1 cellular context compared by ENCODE assay signal in the genomic region with DNA sequence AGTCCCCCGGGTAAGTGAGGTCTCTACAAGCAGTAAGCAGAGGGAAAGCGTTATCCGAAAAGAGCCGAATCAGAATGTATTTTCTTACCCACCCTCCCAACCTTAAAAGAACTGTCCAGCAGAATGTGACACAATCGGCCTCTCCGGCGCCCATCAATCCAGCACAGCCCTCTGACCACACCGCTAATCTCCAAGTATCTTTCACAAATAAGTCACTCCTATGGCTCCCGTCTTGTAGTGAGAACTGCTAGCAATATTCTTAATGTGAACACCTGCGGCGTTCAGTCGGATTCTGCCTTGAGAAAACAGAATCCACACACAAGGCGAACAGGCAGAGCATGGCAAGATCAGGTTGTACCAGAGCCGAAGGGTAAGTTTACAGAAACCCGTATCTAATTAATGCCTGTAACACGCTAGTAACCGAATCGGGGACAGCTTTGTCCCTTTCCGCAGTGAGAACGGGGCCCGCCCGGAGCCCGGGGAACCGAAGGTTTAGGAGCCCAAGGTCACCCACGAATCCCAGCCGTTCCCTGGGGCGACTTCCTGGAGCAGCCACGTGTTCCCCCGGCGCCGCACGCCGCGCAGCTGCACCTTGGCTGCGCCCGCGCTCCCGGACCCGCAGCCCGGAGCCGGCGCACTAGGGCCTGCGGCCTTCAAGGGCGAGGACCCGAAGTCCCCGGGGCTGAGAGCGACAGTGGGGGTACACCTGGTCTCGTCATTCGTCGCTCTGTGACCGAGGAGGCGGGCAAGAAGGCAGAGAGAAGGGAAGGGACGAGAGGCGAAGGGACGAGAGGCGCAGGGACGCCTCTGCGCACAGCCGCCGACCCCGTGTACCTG.
TF ChIP-seq lines count a peak whose summit lies in the region.

No MANE protein-coding gene starts in this region.

TF ChIP-seq in K562, 482 proteins besides CTCF, POLR2A, EP300 and RAD21 (continued from another document):
- TF ChIP-seq ARID2 (IDR thresholded peaks at IDR 0.05) (no peak), MTA1 (IDR thresholded peaks at IDR 0.05; ENCODE audit: borderline replicate concordance) (no peak), NCOA1 (IDR thresholded peaks at IDR 0.05; ENCODE audit: low read depth) (0 out of 2 replicates have a peak, but pooled peaks have one; percentile 23), ZNF766 (CRISPR knock-in tag; conservative IDR thresholded peaks at IDR 0.05) (peak; percentile 57; the same call in 1 of the 2 replicates), ARHGAP35 (IDR thresholded peaks at IDR 0.05; ENCODE audit: partially characterized antibody) (no peak), HDAC8 (tag; IDR thresholded peaks at IDR 0.05) (no peak), ZNF121 (CRISPR knock-in tag; conservative IDR thresholded peaks at IDR 0.05) (no peak), CREM (IDR thresholded peaks at IDR 0.05; ENCODE audit: low read depth) (peak; percentile 20; the same call in 1 of the 2 replicates), ZNF445 (CRISPR knock-in tag; IDR thresholded peaks at IDR 0.05; ENCODE audit: low read depth) (no peak), MTA3 (IDR thresholded peaks at IDR 0.05; ENCODE audit: borderline replicate concordance) (no peak), ZNF197 (CRISPR knock-in tag; IDR thresholded peaks at IDR 0.05; ENCODE audit: low read depth) (no peak), POLR2G (IDR thresholded peaks at IDR 0.05; ENCODE audit: low read depth, low read length) (no peak), ZNF184 (CRISPR knock-in tag; IDR thresholded peaks at IDR 0.05) (no peak), E4F1 (CRISPR knock-in tag; IDR thresholded peaks at IDR 0.05; ENCODE audit: borderline replicate concordance) (no peak), CBFB (CRISPR knock-in tag; IDR thresholded peaks at IDR 0.05) (no peak), ZNF282 (CRISPR knock-in tag; IDR thresholded peaks at IDR 0.05) (no peak), RFX7 (CRISPR knock-in tag; IDR thresholded peaks at IDR 0.05) (no peak), POLR2AphosphoS5 (IDR thresholded peaks at IDR 0.05; ENCODE audit: control insufficient read depth, insufficient read depth, low read depth, low read length) (no peak; the same call in 1 of the 2 replicates), GATA2 (CRISPR knock-in tag; IDR thresholded peaks at IDR 0.05) (no peak; the same call in 1 of the 2 replicates), ZNF584 (CRISPR knock-in tag; IDR thresholded peaks at IDR 0.05; ENCODE audit: low read depth) (no peak), NR1H2 (CRISPR knock-in tag; IDR thresholded peaks at IDR 0.05) (no peak), ATF1 (CRISPR knock-in tag; IDR thresholded peaks at IDR 0.05) (no peak), ATF1 (tag; IDR thresholded peaks at IDR 0.05) (no peak), ESRRB (CRISPR knock-in tag; IDR thresholded peaks at IDR 0.05; ENCODE audit: borderline replicate concordance) (no peak), BRCA1 (IDR thresholded peaks at IDR 0.05) (no peak), BRCA1 (CRISPR knock-in tag; IDR thresholded peaks at IDR 0.05) (peak; percentile 92; the same call in 1 of the 2 replicates), KAT7 (CRISPR knock-in tag; IDR thresholded peaks at IDR 0.05; ENCODE audit: borderline replicate concordance) (peak; percentile 66; the same call in 1 of the 2 replicates), ZNF165 (CRISPR knock-in tag; IDR thresholded peaks at IDR 0.05; ENCODE audit: borderline replicate concordance) (no peak), COPS2 (conservative IDR thresholded peaks at IDR 0.05) (no peak), NKRF (IDR thresholded peaks at IDR 0.05; ENCODE audit: borderline replicate concordance) (peak; percentile 78), ETS1 (conservative IDR thresholded peaks at IDR 0.05; ENCODE audit: control insufficient read depth, low read depth, low read length) (peak; percentile 37; the same call in 1 of the 2 replicates), MLX (CRISPR knock-in tag; conservative IDR thresholded peaks at IDR 0.05) (0 out of 4 replicates have a peak, but pooled peaks of 1 of the 2 experiments have one; percentile 11), CHAMP1 (IDR thresholded peaks at IDR 0.05) (no peak), SUPT5H (IDR thresholded peaks at IDR 0.05) (peak; percentile 27), ID3 (CRISPR knock-in tag; IDR thresholded peaks at IDR 0.05) (no peak), ID3 (tag; IDR thresholded peaks at IDR 0.05) (no peak; the same call in 1 of the 2 replicates), DPF2 (IDR thresholded peaks at IDR 0.05) (no peak), ELK1 (CRISPR knock-in tag; IDR thresholded peaks at IDR 0.05) (no peak), CCNT2 (IDR thresholded peaks at IDR 0.05; ENCODE audit: borderline replicate concordance, extremely low read depth, insufficient read length, low read depth, low read length) (peak; percentile 75), ZNF586 (CRISPR knock-in tag; conservative IDR thresholded peaks at IDR 0.05) (no peak), USF2 (CRISPR knock-in tag; IDR thresholded peaks at IDR 0.05) (peak; percentile 12; the same call in 1 of the 2 replicates)
- TF ChIP-seq, protein P1, sequence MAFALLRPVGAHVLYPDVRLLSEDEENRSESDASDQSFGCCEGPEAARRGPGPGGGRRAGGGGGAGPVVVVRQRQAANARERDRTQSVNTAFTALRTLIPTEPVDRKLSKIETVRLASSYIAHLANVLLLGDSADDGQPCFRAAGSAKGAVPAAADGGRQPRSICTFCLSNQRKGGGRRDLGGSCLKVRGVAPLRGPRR (CRISPR knock-in tag; IDR thresholded peaks at IDR 0.05) = 0 out of 2 replicates have a peak, but pooled peaks have one; percentile 62
- TF ChIP-seq, protein P2, sequence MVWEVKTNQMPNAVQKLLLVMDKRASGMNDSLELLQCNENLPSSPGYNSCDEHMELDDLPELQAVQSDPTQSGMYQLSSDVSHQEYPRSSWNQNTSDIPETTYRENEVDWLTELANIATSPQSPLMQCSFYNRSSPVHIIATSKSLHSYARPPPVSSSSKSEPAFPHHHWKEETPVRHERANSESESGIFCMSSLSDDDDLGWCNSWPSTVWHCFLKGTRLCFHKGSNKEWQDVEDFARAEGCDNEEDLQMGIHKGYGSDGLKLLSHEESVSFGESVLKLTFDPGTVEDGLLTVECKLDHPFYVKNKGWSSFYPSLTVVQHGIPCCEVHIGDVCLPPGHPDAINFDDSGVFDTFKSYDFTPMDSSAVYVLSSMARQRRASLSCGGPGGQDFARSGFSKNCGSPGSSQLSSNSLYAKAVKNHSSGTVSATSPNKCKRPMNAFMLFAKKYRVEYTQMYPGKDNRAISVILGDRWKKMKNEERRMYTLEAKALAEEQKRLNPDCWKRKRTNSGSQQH (CRISPR knock-in tag; IDR thresholded peaks at IDR 0.05) = peak; percentile 55; the same call in 1 of the 2 replicates
